In genomic region chr2:45626387-45627010, GRCh38 we compare ENCODE assay signal across 1 cellular context.
TF ChIP-seq lines count a peak whose summit lies in the region.

No MANE protein-coding gene starts in this region.

TF ChIP-seq in HEK293, 187 proteins besides CTCF, POLR2A, EP300 and RAD21 (continued from another document):
- TF ChIP-seq MZF1 (tag by site-specific recombination; IDR thresholded peaks at IDR 0.05; ENCODE audit: borderline replicate concordance) (no peak), ZXDB (tag by site-specific recombination; IDR thresholded peaks at IDR 0.05) (no peak), SCRT1 (tag by site-specific recombination; IDR thresholded peaks at IDR 0.05; ENCODE audit: borderline replicate concordance) (no peak)
TF ChIP-seq in HEK293: peak in this region for 1.
